ENCODE assay signal across 9 cellular contexts in the genomic region with DNA sequence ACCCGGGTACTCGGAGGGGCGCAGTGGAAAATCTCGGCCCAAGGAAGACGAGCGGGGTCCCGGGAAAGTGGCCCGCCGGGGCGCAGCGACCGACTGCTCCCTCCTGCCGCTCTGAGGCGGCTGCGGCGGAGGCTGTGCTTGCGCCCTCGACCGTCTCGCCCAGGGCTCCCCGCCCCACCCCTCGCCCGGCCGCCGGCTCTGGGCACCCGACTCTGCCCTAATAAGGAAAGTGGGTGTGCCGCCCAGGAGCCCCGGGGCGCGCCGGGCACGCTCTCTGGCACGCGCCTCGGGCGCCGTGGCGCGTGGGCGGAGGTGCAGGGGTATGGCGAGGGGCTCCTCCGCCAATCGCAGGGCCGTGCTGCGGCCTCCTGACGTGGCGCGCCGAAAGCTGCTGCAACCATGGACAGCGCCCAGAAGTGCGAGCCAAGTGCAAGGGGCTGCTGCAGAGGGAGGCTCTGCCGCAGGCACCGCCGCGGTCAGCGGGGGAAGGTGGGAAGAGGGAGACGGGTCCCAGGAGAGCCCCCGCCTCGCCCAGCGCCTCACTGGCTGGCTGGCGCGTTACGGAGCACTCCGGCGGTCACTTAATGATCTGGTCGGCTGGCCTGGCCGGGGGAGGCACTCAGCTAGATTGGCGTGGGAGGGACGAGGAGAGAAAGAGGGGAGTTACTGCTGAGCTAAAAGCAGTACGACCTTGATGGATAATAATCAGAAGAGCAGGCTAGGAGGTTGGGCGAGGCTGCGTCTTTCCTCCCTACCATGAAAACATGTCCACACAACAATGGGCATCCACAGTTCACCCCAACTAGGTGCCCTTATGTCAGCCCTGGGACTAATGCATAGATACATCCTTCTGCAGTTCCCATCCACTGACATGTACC. TPM values are rescaled to one million over a fixed set of nuclear protein-coding genes. Genes with fewer than 3 reads are reported as not detected.
DNase-seq lines count a peak whose midpoint lies in the region; FAIRE-seq and TF ChIP-seq lines count a peak whose summit lies in the region.
"Had no signal": no experiment of that assay in that cellular context is flagged by ENCODE, and none has a peak within 500 bp of the region (broad histone marks: within the 10 kb centered on the region; RNA-seq: fewer than 3 reads in every experiment).

A gene with protein sequence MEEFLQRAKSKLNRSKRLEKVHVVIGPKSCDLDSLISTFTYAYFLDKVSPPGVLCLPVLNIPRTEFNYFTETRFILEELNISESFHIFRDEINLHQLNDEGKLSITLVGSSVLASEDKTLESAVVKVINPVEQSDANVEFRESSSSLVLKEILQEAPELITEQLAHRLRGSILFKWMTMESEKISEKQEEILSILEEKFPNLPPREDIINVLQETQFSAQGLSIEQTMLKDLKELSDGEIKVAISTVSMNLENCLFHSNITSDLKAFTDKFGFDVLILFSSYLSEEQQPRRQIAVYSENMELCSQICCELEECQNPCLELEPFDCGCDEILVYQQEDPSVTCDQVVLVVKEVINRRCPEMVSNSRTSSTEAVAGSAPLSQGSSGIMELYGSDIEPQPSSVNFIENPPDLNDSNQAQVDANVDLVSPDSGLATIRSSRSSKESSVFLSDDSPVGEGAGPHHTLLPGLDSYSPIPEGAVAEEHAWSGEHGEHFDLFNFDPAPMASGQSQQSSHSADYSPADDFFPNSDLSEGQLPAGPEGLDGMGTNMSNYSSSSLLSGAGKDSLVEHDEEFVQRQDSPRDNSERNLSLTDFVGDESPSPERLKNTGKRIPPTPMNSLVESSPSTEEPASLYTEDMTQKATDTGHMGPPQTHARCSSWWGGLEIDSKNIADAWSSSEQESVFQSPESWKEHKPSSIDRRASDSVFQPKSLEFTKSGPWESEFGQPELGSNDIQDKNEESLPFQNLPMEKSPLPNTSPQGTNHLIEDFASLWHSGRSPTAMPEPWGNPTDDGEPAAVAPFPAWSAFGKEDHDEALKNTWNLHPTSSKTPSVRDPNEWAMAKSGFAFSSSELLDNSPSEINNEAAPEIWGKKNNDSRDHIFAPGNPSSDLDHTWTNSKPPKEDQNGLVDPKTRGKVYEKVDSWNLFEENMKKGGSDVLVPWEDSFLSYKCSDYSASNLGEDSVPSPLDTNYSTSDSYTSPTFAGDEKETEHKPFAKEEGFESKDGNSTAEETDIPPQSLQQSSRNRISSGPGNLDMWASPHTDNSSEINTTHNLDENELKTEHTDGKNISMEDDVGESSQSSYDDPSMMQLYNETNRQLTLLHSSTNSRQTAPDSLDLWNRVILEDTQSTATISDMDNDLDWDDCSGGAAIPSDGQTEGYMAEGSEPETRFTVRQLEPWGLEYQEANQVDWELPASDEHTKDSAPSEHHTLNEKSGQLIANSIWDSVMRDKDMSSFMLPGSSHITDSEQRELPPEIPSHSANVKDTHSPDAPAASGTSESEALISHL (N-terminal part only) (minus strand): TSS at position 131 of the 878 bp plus-strand sequence. CDS start 151 bp downstream, outside the sequence.

- no peak for TF ChIP-seq CTCF in epithelial cell of proximal tubule (conservative IDR thresholded peaks at IDR 0.05; ENCODE audit: low read depth, low read length)
- TF ChIP-seq CTCF in suprapubic skin (IDR thresholded peaks at IDR 0.05), result no peak
- no peak for TF ChIP-seq CTCF in CD14-positive monocyte (IDR thresholded peaks at IDR 0.05)

- no peak within 1 kb of the TSS for H2BK15ac ChIP-seq in mesendoderm (replicated peaks; ENCODE audit: low read depth)

- no peak for TF ChIP-seq EP300 in suprapubic skin (IDR thresholded peaks at IDR 0.05)

- H4K8ac ChIP-seq in mesendoderm (ENCODE audit: low read depth, low read length), result no peak within 1 kb of the TSS

- no peak for FAIRE-seq in GM12891 (lab: Jason Lieb, UNC)
- FAIRE-seq: TTC549 had no signal

- H3K27ac ChIP-seq in SK-N-MC (no peak within 1 kb of the TSS), mesendoderm (ENCODE audit: low read depth, low read length) (no peak within 1 kb of the TSS), suprapubic skin (no peak within 1 kb of the TSS)

- no peaks in the 10 kb centered on the region for H3K36me3 ChIP-seq in SK-N-MC (ENCODE audit: insufficient read depth, low read length)
- H3K36me3 ChIP-seq in mesendoderm (ENCODE audit: control insufficient read depth, insufficient read depth, low read length), result no peaks in the 10 kb centered on the region
- H3K36me3 ChIP-seq in suprapubic skin, result no peaks in the 10 kb centered on the region

- H3K4me3 ChIP-seq in SK-N-MC (peak within 1 kb of the TSS; percentile 54; the same call in 1 of the 2 replicates), epithelial cell of proximal tubule (ENCODE audit: low read depth, low read length) (peak within 1 kb of the TSS; percentile 82), mesendoderm (ENCODE audit: low read length) (peak within 1 kb of the TSS; percentile 42), suprapubic skin (peak within 1 kb of the TSS; percentile 47)

- H3K79me1 ChIP-seq in mesendoderm (ENCODE audit: low read length), result no peaks in the 10 kb centered on the region

- no peaks in the 10 kb centered on the region for H3K79me2 ChIP-seq in mesendoderm (ENCODE audit: control insufficient read depth, insufficient read depth, low read length)

- H3K4me1 ChIP-seq in mesendoderm (ENCODE audit: control insufficient read depth, low read depth, low read length), result peaks cover 6% of the 10 kb centered on the region
- H3K4me1 ChIP-seq in suprapubic skin, result peaks cover 18% of the 10 kb centered on the region

- H3K4ac ChIP-seq in mesendoderm (ENCODE audit: low read depth, low read length), result no peak within 1 kb of the TSS

- no peak within 1 kb of the TSS for H2BK120ac ChIP-seq in mesendoderm (ENCODE audit: low read depth, low read length)

- DNase-seq in GM12891 (ENCODE audit: insufficient read length, low spot score), result peak; percentile 25
- peak; percentile 1 for DNase-seq in KG1 (lab: John Stamatoyannopoulos, UW)
- DNase-seq in SK-N-MC (ENCODE audit: low read depth, low spot score), result no peak
- DNase-seq in epithelial cell of proximal tubule (ENCODE audit: low read depth), result no peak
- peak; percentile 96 for DNase-seq in mesendoderm
- peak in 1 of 2 donors; percentile 75 for DNase-seq in suprapubic skin (ENCODE audit: low spot score in 2 of 2)
- no peak for DNase-seq in CD14-positive monocyte (ENCODE audit: low spot score)
- no peak for DNase-seq in OCI-M1 (lab: John Stamatoyannopoulos, UW)

- peaks cover 41 to 64% (median 43%) of the 10 kb centered on the region in 3 donors for H3K27me3 Mint-ChIP-seq in CD14-positive monocyte (ENCODE audit: low read depth in 3 of 3)

- no peak within 1 kb of the TSS for H2BK5ac ChIP-seq in mesendoderm (ENCODE audit: low read length)

- intact Hi-C loops in CD14-positive monocyte (cut with micrococcal nuclease), result no loop called here

- TF ChIP-seq POLR2A in GM12891 (IDR thresholded peaks at IDR 0.05; ENCODE audit: low read depth, low read length) (no peak), suprapubic skin (IDR thresholded peaks at IDR 0.05) (no peak)

- H3K4me3 Mint-ChIP-seq in CD14-positive monocyte, result peak within 1 kb of the TSS in 1 of 2 donors; percentile 83

- no peak within 1 kb of the TSS for H3K9ac ChIP-seq in SK-N-MC (ENCODE audit: insufficient read length)
- H3K9ac ChIP-seq in mesendoderm (ENCODE audit: low read length), result peak within 1 kb of the TSS; percentile 43

- no peaks in the 10 kb centered on the region for H3K9me3 ChIP-seq in SK-N-MC (ENCODE audit: low read depth, low read length)
- no peaks in the 10 kb centered on the region for H3K9me3 ChIP-seq in suprapubic skin

- H3K27me3 ChIP-seq in mesendoderm (ENCODE audit: insufficient read depth, low read length, poor library complexity) (peaks cover 16% of the 10 kb centered on the region), suprapubic skin (peaks cover 7% of the 10 kb centered on the region)

- H4K5ac ChIP-seq in mesendoderm (ENCODE audit: low read length), result no peak within 1 kb of the TSS

- no peaks in the 10 kb centered on the region for H3K4me1 Mint-ChIP-seq in CD14-positive monocyte

- H3K27ac Mint-ChIP-seq in CD14-positive monocyte, result no peak within 1 kb of the TSS

- no peak within 1 kb of the TSS for H3K18ac ChIP-seq in mesendoderm (ENCODE audit: low read length)

- peak within 1 kb of the TSS; percentile 2 for H3K56ac ChIP-seq in mesendoderm (ENCODE audit: low read length)

- H3K9me3 Mint-ChIP-seq in CD14-positive monocyte, result peaks cover 0 to 3% (median 1%) of the 10 kb centered on the region in 7 donors

- no CpG with 5 or more reads among the region's 72 CpGs for WGBS in mesendoderm (ENCODE audit: extremely low coverage, insufficient coverage, low lambda C conversion rate)
- under 1% methylated on average over 40 of the region's 72 CpGs for WGBS in suprapubic skin

- H3K4me2 ChIP-seq in mesendoderm (ENCODE audit: low read length), result peak within 1 kb of the TSS; percentile 87

- H3K36me3 Mint-ChIP-seq in CD14-positive monocyte, result no peaks in the 10 kb centered on the region

- no peak within 1 kb of the TSS for H3K23ac ChIP-seq in mesendoderm (ENCODE audit: low read length)

- no peak within 1 kb of the TSS for H2AK5ac ChIP-seq in mesendoderm (ENCODE audit: low read length)

TF ChIP-seq in GM12891, 5 proteins besides CTCF, POLR2A, EP300 and RAD21:
- TF ChIP-seq POU2F2 (IDR thresholded peaks at IDR 0.05; ENCODE audit: low read depth, low read length) (no peak), PAX5 (IDR thresholded peaks at IDR 0.05; ENCODE audit: insufficient read depth, low read length, severe bottlenecking) (no peak), POLR2AphosphoS5 (IDR thresholded peaks at IDR 0.05; ENCODE audit: low read depth, low read length) (no peak), SPI1 (IDR thresholded peaks at IDR 0.05; ENCODE audit: low read depth, low read length) (no peak), TAF1 (IDR thresholded peaks at IDR 0.05; ENCODE audit: low read depth, low read length) (no peak)

RNA-seq across cellular contexts. Expression of the gene that starts here (rescaled TPM):
- 0.24 TPM for polyA plus RNA-seq in GM12891 (2012; ENCODE audit: low read depth, missing spikeins)
- 0.63 and 1.5 TPM in 2 replicates for total RNA-seq in epithelial cell of proximal tubule
- polyA plus RNA-seq in mesendoderm (2013, experiment 1 of 2), result 1.3 TPM
- 1.9 TPM for polyA plus RNA-seq in mesendoderm (2013, experiment 2 of 2)
- total RNA-seq in suprapubic skin, result 10 to 100 TPM in 1 of 4 donors, 1 to 10 TPM in 3; 3.6 to 16.2 (median 6.4) TPM
- 1 to 10 TPM; 1.5 to 1.8 TPM for polyA plus RNA-seq in CD14-positive monocyte

Comparison
In these comparisons a context has a peak if more than half of its experiments do, and no peak if none do; other contexts are left out.
1. DNase-seq: peak in GM12891 (single experiment), KG1 (single experiment) and mesendoderm (single experiment); none in SK-N-MC (single experiment), epithelial cell of proximal tubule (single experiment), CD14-positive monocyte (single experiment) and OCI-M1 (single experiment).
2. Peak in every context shown above with its lines, with median percentiles within 50 percentile points of each other: H3K4me3 ChIP-seq.